Comparison of ENCODE assay signal across 9 cellular contexts in the genomic region with DNA sequence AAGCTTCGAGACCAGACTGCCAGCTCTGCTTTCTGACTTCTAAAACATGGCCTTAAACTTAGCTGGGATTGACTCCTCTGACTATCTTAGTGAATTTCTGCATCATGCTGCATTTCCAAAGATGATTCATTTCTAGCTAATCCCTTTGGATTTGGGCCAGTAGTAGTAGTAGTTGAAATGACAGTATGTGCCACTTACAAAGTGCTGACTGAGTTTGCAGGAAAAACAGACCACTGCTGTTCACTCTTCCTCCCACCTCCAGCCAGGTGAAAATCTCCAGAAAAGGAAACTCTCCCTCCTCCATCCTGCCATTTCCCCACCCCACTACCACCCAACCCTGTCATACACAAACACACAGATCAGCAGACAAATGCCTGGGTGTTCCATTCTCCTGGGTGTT. TPM values are rescaled to one million over a fixed set of nuclear protein-coding genes. Genes with fewer than 3 reads are reported as not detected.
DNase-seq lines count a peak whose midpoint lies in the region; TF ChIP-seq lines count a peak whose summit lies in the region.
"Had no signal": no experiment of that assay in that cellular context is flagged by ENCODE, and none has a peak within 500 bp of the region (broad histone marks: within the 10 kb centered on the region; RNA-seq: fewer than 3 reads in every experiment).

No MANE protein-coding gene starts in this region.

- H3K4me1 ChIP-seq in adipocyte (ENCODE audit: control insufficient read depth, insufficient read depth, low read length) (peaks cover 22% of the 10 kb centered on the region), left ventricle myocardium inferior (peaks cover 11% of the 10 kb centered on the region), testis (no peaks in the 10 kb centered on the region)

- 57 to 70% methylated on average over 1 of the region's 1 CpG for WGBS in testis, 2 donors

- no peak for TF ChIP-seq CTCF in left ventricle myocardium inferior (IDR thresholded peaks at IDR 0.05; ENCODE audit: borderline replicate concordance)
- no peak for TF ChIP-seq CTCF in testis (IDR thresholded peaks at IDR 0.05)

- H3K36me3 ChIP-seq in adipocyte (ENCODE audit: control insufficient read depth, insufficient read depth, low read length, severe bottlenecking) (no peaks in the 10 kb centered on the region), left ventricle myocardium inferior (no peaks in the 10 kb centered on the region), testis (ENCODE audit: low read depth, missing control alignments) (no peaks in the 10 kb centered on the region)

- peak overlapping the region; percentile 65 for H3K9ac ChIP-seq in adipocyte (ENCODE audit: low read length)

- DNase-seq in HK-2 (ENCODE audit: unreplicated experiment) (peak; percentile 6), adipocyte (ENCODE audit: low read depth) (peak; percentile 91), left ventricle myocardium inferior (no peak), superior temporal gyrus (ENCODE audit: extremely low spot score) (peak; percentile 62), testis (no peak), anterior cingulate cortex (lab: John Stamatoyannopoulos, UW) (no peak), NCI-H1436 (lab: John Stamatoyannopoulos, UW) (no peak)
- no peak for DNase-seq in stimulated activated CD4-positive, alpha-beta T cell treated with anti-CD3 and anti-CD28 coated beads, Interleukin-4, amount 100 ng/mL, for 24 hours
- DNase-seq: activated naive CD4-positive, alpha-beta T cell had no signal

- H3K9me3 ChIP-seq in adipocyte (ENCODE audit: control insufficient read depth, low read length) (no peaks in the 10 kb centered on the region), left ventricle myocardium inferior (replicated peaks) (no peaks in the 10 kb centered on the region), testis (no peaks in the 10 kb centered on the region)

- H3K27me3 ChIP-seq in adipocyte (replicated peaks; ENCODE audit: control insufficient read depth, insufficient read depth, low read length) (no peaks in the 10 kb centered on the region), left ventricle myocardium inferior (ENCODE audit: low read depth) (peaks cover under 1% of the 10 kb centered on the region), testis (no peaks in the 10 kb centered on the region)

- H3K4me3 ChIP-seq in adipocyte (ENCODE audit: low read length) (peak overlapping the region; percentile 53), left ventricle myocardium inferior (no peak overlapping the region), testis (no peak overlapping the region)

- no peak for TF ChIP-seq POLR2A in testis (IDR thresholded peaks at IDR 0.05)

- intact Hi-C loops in left ventricle myocardium inferior (cut with micrococcal nuclease) (no loop called here), testis (cut with DNase I; ENCODE audit: low total_unique reads) (no loop called here)

- peak overlapping the region; percentile 59 for H3K27ac ChIP-seq in left ventricle myocardium inferior (replicated peaks)
- no peak overlapping the region for H3K27ac ChIP-seq in testis

RNA-seq across cellular contexts. Expression of a gene that starts 8.5 kb away (rescaled TPM):
- 11.9 TPM for total RNA-seq in left ventricle myocardium inferior
- 100 to 1,000 TPM in 1 of 2 donors, 10 to 100 TPM in 1; 64.6 to 128 TPM for total RNA-seq in testis
- polyA plus RNA-seq in testis (ENCODE audit: insufficient read depth, low read depth, low replicate concordance), result 158 TPM

Comparison
In these comparisons a context has a peak if more than half of its experiments do, and no peak if none do; other contexts are left out.
1. DNase-seq: peak in HK-2 (single experiment), adipocyte (single experiment) and superior temporal gyrus (single experiment); none in left ventricle myocardium inferior (single experiment), testis (single experiment), stimulated activated CD4-positive, alpha-beta T cell treated with anti-CD3 and anti-CD28 coated beads, Interleukin-4, amount 100 ng/mL, for 24 hours (single experiment), anterior cingulate cortex (0 of 58) and NCI-H1436 (single experiment).